ENCODE assay signal across 18 cellular contexts in genomic region chrX:48181882-48182281, GRCh38. TPM values are rescaled to one million over a fixed set of nuclear protein-coding genes. Genes with fewer than 3 reads are reported as not detected.
"Had no signal": no experiment of that assay in that cellular context is flagged by ENCODE, and none has a peak within 500 bp of the region (broad histone marks: within the 10 kb centered on the region; RNA-seq: fewer than 3 reads in every experiment).

No MANE protein-coding gene starts in this region.

RNA-seq across cellular contexts. Expression of gene SSX5, which starts 14.7 kb away (rescaled TPM):
- total RNA-seq: natural killer cell treated with Interleukin-12 subunit alpha and Interleukin-12 subunit beta and Interleukin-15 and Interleukin-18, amount 100 ng/mL, for 72 hours; neural crest cell; omental fat pad; osteocyte; pancreas; posterior vena cava; prostate gland; pulmonary artery endothelial cell; right atrium auricular region; sciatic nerve; smooth muscle cell; spleen; suprapubic skin; transverse colon; upper lobe of right lung; urinary bladder; uterus had no signal
- polyA plus RNA-seq: pancreas, smooth muscle cell, thymus, urinary bladder had no signal

RNA-seq across cellular contexts. Expression of gene SPACA5B, which starts 51.5 kb away (rescaled TPM):
- total RNA-seq: natural killer cell treated with Interleukin-12 subunit alpha and Interleukin-12 subunit beta and Interleukin-15 and Interleukin-18, amount 100 ng/mL, for 72 hours; neural crest cell; omental fat pad; osteocyte; pancreas; posterior vena cava; prostate gland; pulmonary artery endothelial cell; right atrium auricular region; sciatic nerve; smooth muscle cell; spleen; suprapubic skin; transverse colon; upper lobe of right lung; urinary bladder; uterus had no signal
- polyA plus RNA-seq: pancreas, smooth muscle cell, spleen, thymus, urinary bladder had no signal
